ENCODE assay signal across 20 cellular contexts in the genomic region with DNA sequence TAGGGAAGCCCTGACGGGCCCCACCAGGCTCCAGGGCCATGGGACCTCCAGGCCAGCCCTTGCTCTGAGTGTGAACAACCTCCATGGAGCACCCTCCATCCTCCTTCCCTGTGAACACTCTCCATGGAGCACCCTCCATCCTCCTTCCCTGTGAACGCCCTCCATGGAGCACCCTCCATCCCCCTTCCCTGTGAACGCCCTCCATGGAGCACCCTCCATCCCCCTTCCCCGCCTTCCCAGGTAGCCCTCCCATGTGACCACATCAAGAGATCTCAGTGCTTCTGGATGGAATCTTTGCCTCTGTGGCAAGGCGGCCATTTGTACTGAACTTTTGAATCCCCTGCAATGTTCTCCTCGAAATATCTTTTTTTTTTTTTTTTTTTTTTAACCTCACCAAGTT.
DNase-seq lines count a peak whose midpoint lies in the region; ATAC-seq lines count a peak whose summit lies in the region.
"Had no signal": no experiment of that assay in that cellular context is flagged by ENCODE, and none has a peak within 500 bp of the region (broad histone marks: within the 10 kb centered on the region; RNA-seq: fewer than 3 reads in every experiment).

No MANE protein-coding gene starts in this region.

- no peak overlapping the region for H3K23ac ChIP-seq in trophoblast cell (ENCODE audit: low read length)

- peak overlapping the region; percentile 48 for H4K8ac ChIP-seq in trophoblast cell (ENCODE audit: low read depth, low read length)

- H3K27me3 Mint-ChIP-seq in activated naive CD8-positive, alpha-beta T cell: no peaks in the 10 kb centered on the region
- no peaks in the 10 kb centered on the region for H3K27me3 Mint-ChIP-seq in activated naive CD8-positive, alpha-beta T cell treated with anti-CD3 and anti-CD28 coated beads for 36 hours
- no peaks in the 10 kb centered on the region for H3K27me3 Mint-ChIP-seq in activated T-helper 17 cell treated with anti-CD3 and anti-CD28 coated beads, Interleukin-2, amount 50 U/mL, for 72 hours
- no peaks in the 10 kb centered on the region for H3K27me3 Mint-ChIP-seq in effector memory CD8-positive, alpha-beta T cell
- no peaks in the 10 kb centered on the region for H3K27me3 Mint-ChIP-seq in activated T-cell treated with anti-CD3 and anti-CD28 coated beads, Interleukin-2, amount 50 U/mL, for 24 hours
- H3K27me3 Mint-ChIP-seq: IgD-negative memory B cell had no signal

- no peaks in the 10 kb centered on the region for H3K9me3 ChIP-seq in trophoblast cell (ENCODE audit: insufficient read depth, low read depth, low read length)

- H3K27ac ChIP-seq in trophoblast cell (ENCODE audit: low read depth, low read length): no peak overlapping the region
- H3K27ac ChIP-seq: C4-2B had no signal

- H3K4me1 ChIP-seq in trophoblast cell (ENCODE audit: control insufficient read depth in 1 of 2, insufficient read depth in 2 of 2, low read length in 2 of 2): peaks cover 8 to 12% of the 10 kb centered on the region in 2 experiments

- peak overlapping the region; percentile 69 for H3K27ac Mint-ChIP-seq in activated naive CD8-positive, alpha-beta T cell
- H3K27ac Mint-ChIP-seq in activated naive CD8-positive, alpha-beta T cell treated with anti-CD3 and anti-CD28 coated beads for 36 hours: no peak overlapping the region
- H3K27ac Mint-ChIP-seq in activated T-helper 17 cell treated with anti-CD3 and anti-CD28 coated beads, Interleukin-2, amount 50 U/mL, for 72 hours: peak overlapping the region; percentile 63
- H3K27ac Mint-ChIP-seq in effector memory CD8-positive, alpha-beta T cell: peak overlapping the region; percentile 79 to 81
- no peak overlapping the region for H3K27ac Mint-ChIP-seq in activated T-cell treated with anti-CD3 and anti-CD28 coated beads, Interleukin-2, amount 50 U/mL, for 24 hours
- H3K27ac Mint-ChIP-seq: IgD-negative memory B cell had no signal

- H2AK5ac ChIP-seq in trophoblast cell (ENCODE audit: low read length): no peak overlapping the region

- no peak overlapping the region for H2BK12ac ChIP-seq in trophoblast cell (ENCODE audit: low read length)

- no peaks in the 10 kb centered on the region for H3K9me3 Mint-ChIP-seq in activated naive CD8-positive, alpha-beta T cell (ENCODE audit: low read depth)
- no peaks in the 10 kb centered on the region for H3K9me3 Mint-ChIP-seq in activated naive CD8-positive, alpha-beta T cell treated with anti-CD3 and anti-CD28 coated beads for 36 hours
- H3K9me3 Mint-ChIP-seq in activated T-helper 17 cell treated with anti-CD3 and anti-CD28 coated beads, Interleukin-2, amount 50 U/mL, for 72 hours: no peaks in the 10 kb centered on the region
- H3K9me3 Mint-ChIP-seq in effector memory CD8-positive, alpha-beta T cell: no peaks in the 10 kb centered on the region
- H3K9me3 Mint-ChIP-seq in activated T-cell treated with anti-CD3 and anti-CD28 coated beads, Interleukin-2, amount 50 U/mL, for 24 hours: no peaks in the 10 kb centered on the region
- H3K9me3 Mint-ChIP-seq: GM23338, IgD-negative memory B cell had no signal

- H2AFZ ChIP-seq in trophoblast cell (ENCODE audit: insufficient read depth, low read length, poor library complexity): no peak overlapping the region
- H2AFZ ChIP-seq: GM23338 had no signal

- peaks cover 2 to 3% of the 10 kb centered on the region in 2 experiments for H3K36me3 ChIP-seq in trophoblast cell (ENCODE audit: control insufficient read depth in 1 of 2, insufficient read depth in 2 of 2, low read length in 2 of 2)

- H3K4ac ChIP-seq in trophoblast cell (ENCODE audit: low read depth, low read length): peak overlapping the region; percentile 35

- no peak overlapping the region for H2BK120ac ChIP-seq in trophoblast cell (ENCODE audit: insufficient read depth, low read length, poor library complexity)

- H3K4me3 Mint-ChIP-seq in activated naive CD8-positive, alpha-beta T cell: no peak overlapping the region
- no peak overlapping the region for H3K4me3 Mint-ChIP-seq in activated naive CD8-positive, alpha-beta T cell treated with anti-CD3 and anti-CD28 coated beads for 36 hours
- peak overlapping the region; percentile 41 for H3K4me3 Mint-ChIP-seq in activated T-helper 17 cell treated with anti-CD3 and anti-CD28 coated beads, Interleukin-2, amount 50 U/mL, for 72 hours
- no peak overlapping the region for H3K4me3 Mint-ChIP-seq in effector memory CD8-positive, alpha-beta T cell
- H3K4me3 Mint-ChIP-seq in activated T-cell treated with anti-CD3 and anti-CD28 coated beads, Interleukin-2, amount 50 U/mL, for 24 hours: no peak overlapping the region
- H3K4me3 Mint-ChIP-seq: GM23338, IgD-negative memory B cell had no signal

- ATAC-seq in activated T-helper 17 cell treated with anti-CD3 and anti-CD28 coated beads, Interleukin-2, amount 50 U/mL, for 72 hours (replicated peaks): no peak
- ATAC-seq in effector memory CD8-positive, alpha-beta T cell (replicated peaks): no peak
- ATAC-seq: GM23338, HCT116, Panc1 had no signal

- peaks cover 75% of the 10 kb centered on the region for H3K4me1 Mint-ChIP-seq in activated naive CD8-positive, alpha-beta T cell (ENCODE audit: low read depth)
- H3K4me1 Mint-ChIP-seq in activated naive CD8-positive, alpha-beta T cell treated with anti-CD3 and anti-CD28 coated beads for 36 hours: peaks cover 69% of the 10 kb centered on the region
- peaks cover 51% of the 10 kb centered on the region for H3K4me1 Mint-ChIP-seq in activated T-helper 17 cell treated with anti-CD3 and anti-CD28 coated beads, Interleukin-2, amount 50 U/mL, for 72 hours
- H3K4me1 Mint-ChIP-seq in effector memory CD8-positive, alpha-beta T cell (ENCODE audit: low read depth in 2 of 2): peaks cover 45 to 75% of the 10 kb centered on the region in 2 donors
- peaks cover 91% of the 10 kb centered on the region for H3K4me1 Mint-ChIP-seq in activated T-cell treated with anti-CD3 and anti-CD28 coated beads, Interleukin-2, amount 50 U/mL, for 24 hours (ENCODE audit: low read depth)

- no peak overlapping the region for H3K4me3 ChIP-seq in trophoblast cell (ENCODE audit: low read depth, low read length)
- H3K4me3 ChIP-seq: GM23338, MG63 had no signal

- peak overlapping the region; percentile 79 for H3K18ac ChIP-seq in trophoblast cell (ENCODE audit: low read length)

- DNase-seq in activated naive CD8-positive, alpha-beta T cell treated with anti-CD3 and anti-CD28 coated beads for 36 hours: no peak
- DNase-seq in effector memory CD8-positive, alpha-beta T cell: no peak
- no peak for DNase-seq in trophoblast cell
- no peak for DNase-seq in GOT3 (lab: John Stamatoyannopoulos, UW)
- no peak for DNase-seq in NCI-H1048 (lab: John Stamatoyannopoulos, UW)
- no peak for DNase-seq in activated T-cell treated with anti-CD3 and anti-CD28 coated beads, Interleukin-2, amount 50 U/mL, for 24 hours
- DNase-seq: AML-193, Kasumi-1, MG63, NCI-H1092, NCI-H1436 treated with DMSO at 0.1 percent for 48 hours, NCI-H2171 treated with DMSO at 0.1 percent for 48 hours, NCI-H446 treated with DMSO at 0.1 percent for 48 hours had no signal

- WGBS in trophoblast cell (ENCODE audit: extremely low coverage, insufficient coverage, insufficient read length): no CpG with 5 or more reads among the region's 6 CpGs

- H3K79me1 ChIP-seq in trophoblast cell (ENCODE audit: low read length): peaks cover 3% of the 10 kb centered on the region

- no peak overlapping the region for H3K14ac ChIP-seq in trophoblast cell (ENCODE audit: low read length)

- H4K91ac ChIP-seq in trophoblast cell (ENCODE audit: low read depth, low read length): no peak overlapping the region

- H3K27me3 ChIP-seq in trophoblast cell (ENCODE audit: insufficient read depth, low read length): no peaks in the 10 kb centered on the region
- H3K27me3 ChIP-seq: MG63 had no signal

- H3K4me2 ChIP-seq in trophoblast cell (ENCODE audit: low read length): no peak overlapping the region
- H3K4me2 ChIP-seq: GM23338 had no signal

- no peak overlapping the region for H2BK5ac ChIP-seq in trophoblast cell (ENCODE audit: low read depth, low read length, poor library complexity)

- H3K36me3 Mint-ChIP-seq in activated naive CD8-positive, alpha-beta T cell: peaks cover 18% of the 10 kb centered on the region
- H3K36me3 Mint-ChIP-seq in activated naive CD8-positive, alpha-beta T cell treated with anti-CD3 and anti-CD28 coated beads for 36 hours: peaks cover 48% of the 10 kb centered on the region
- H3K36me3 Mint-ChIP-seq in activated T-helper 17 cell treated with anti-CD3 and anti-CD28 coated beads, Interleukin-2, amount 50 U/mL, for 72 hours (ENCODE audit: low read depth): peaks cover 97% of the 10 kb centered on the region
- H3K36me3 Mint-ChIP-seq in effector memory CD8-positive, alpha-beta T cell (ENCODE audit: insufficient read depth): peaks cover 3% of the 10 kb centered on the region
- peaks cover 83% of the 10 kb centered on the region for H3K36me3 Mint-ChIP-seq in activated T-cell treated with anti-CD3 and anti-CD28 coated beads, Interleukin-2, amount 50 U/mL, for 24 hours (ENCODE audit: low read depth)

- H4K12ac ChIP-seq in trophoblast cell (ENCODE audit: low read depth, low read length): no peak overlapping the region

- H3K79me2 ChIP-seq in trophoblast cell (ENCODE audit: control insufficient read depth, insufficient read depth, low read length, poor library complexity): peaks cover 2% of the 10 kb centered on the region

- no peak overlapping the region for H3K9ac ChIP-seq in trophoblast cell (ENCODE audit: low read length)

Comparison
In these comparisons a context has a peak if more than half of its experiments do, and no peak if none do; other contexts are left out.
1. H3K27ac Mint-ChIP-seq: peak in activated naive CD8-positive, alpha-beta T cell (single experiment), activated T-helper 17 cell treated with anti-CD3 and anti-CD28 coated beads, Interleukin-2, amount 50 U/mL, for 72 hours (single experiment) and effector memory CD8-positive, alpha-beta T cell (2 of 2); none in activated naive CD8-positive, alpha-beta T cell treated with anti-CD3 and anti-CD28 coated beads for 36 hours (single experiment) and activated T-cell treated with anti-CD3 and anti-CD28 coated beads, Interleukin-2, amount 50 U/mL, for 24 hours (single experiment).